17 cellular contexts compared by ENCODE assay signal in genomic region chr4:6859543-6859942, GRCh38. TPM values are rescaled to one million over a fixed set of nuclear protein-coding genes. Genes with fewer than 3 reads are reported as not detected.
DNase-seq lines count a peak whose midpoint lies in the region; ATAC-seq and TF ChIP-seq lines count a peak whose summit lies in the region.
"Had no signal": no experiment of that assay in that cellular context is flagged by ENCODE, and none has a peak within 500 bp of the region (broad histone marks: within the 10 kb centered on the region; RNA-seq: fewer than 3 reads in every experiment).

No MANE protein-coding gene starts in this region.

- H3K27ac ChIP-seq in right atrium auricular region (peak overlapping the region; percentile 40 to 62), gastrocnemius medialis (peak overlapping the region; percentile 87 to 93 (median 90))
- H3K27ac ChIP-seq in effector memory CD4-positive, alpha-beta T cell (ENCODE audit: insufficient read depth, low read length, poor library complexity, severe bottlenecking), result no peak overlapping the region
- H3K27ac ChIP-seq: 22Rv1; BLaER1 treated with 17β-estradiol and CSF1 and Interleukin-3, amounts not matched to agents 10 nM and 100 nM; RWPE1 had no signal

- H3K36me3 Mint-ChIP-seq in activated T-cell treated with anti-CD3 and anti-CD28 coated beads, Interleukin-2, amount 50 U/mL, for 24 hours (ENCODE audit: low read depth), result peaks cover 76% of the 10 kb centered on the region

- H3K9ac ChIP-seq in adipocyte (ENCODE audit: low read length), result peak overlapping the region; percentile 33
- H3K9ac ChIP-seq: BLaER1 treated with 17β-estradiol and CSF1 and Interleukin-3, amounts not matched to agents 10 nM and 100 nM had no signal

- H3K36me3 ChIP-seq in adipocyte (ENCODE audit: control insufficient read depth, insufficient read depth, low read length, severe bottlenecking), result peaks cover 62% of the 10 kb centered on the region
- H3K36me3 ChIP-seq in right atrium auricular region, result peaks cover 54% of the 10 kb centered on the region
- H3K36me3 ChIP-seq in gastrocnemius medialis, result peaks cover 0 to 50% of the 10 kb centered on the region in 2 donors
- peaks cover 50% of the 10 kb centered on the region for H3K36me3 ChIP-seq in effector memory CD4-positive, alpha-beta T cell (ENCODE audit: control insufficient read depth, insufficient read depth, low read length)

- H3K27me3 ChIP-seq in adipocyte (replicated peaks; ENCODE audit: control insufficient read depth, insufficient read depth, low read length) (no peaks in the 10 kb centered on the region), right atrium auricular region (no peaks in the 10 kb centered on the region), gastrocnemius medialis (no peaks in the 10 kb centered on the region)
- H3K27me3 ChIP-seq in effector memory CD4-positive, alpha-beta T cell (replicated peaks; ENCODE audit: control insufficient read depth, insufficient read depth, low read length, poor library complexity, severe bottlenecking), result no peaks in the 10 kb centered on the region
- H3K27me3 ChIP-seq: BLaER1 treated with 17β-estradiol and CSF1 and Interleukin-3, amounts not matched to agents 10 nM and 100 nM had no signal

- no peak for TF ChIP-seq POLR2A in gastrocnemius medialis (IDR thresholded peaks at IDR 0.05)

- H3K4me3 ChIP-seq in adipocyte (ENCODE audit: low read length), result no peak overlapping the region
- no peak overlapping the region for H3K4me3 ChIP-seq in right atrium auricular region
- no peak overlapping the region for H3K4me3 ChIP-seq in gastrocnemius medialis
- H3K4me3 ChIP-seq in effector memory CD4-positive, alpha-beta T cell (ENCODE audit: insufficient read depth, low read depth, low read length, poor library complexity, severe bottlenecking), result no peak overlapping the region
- H3K4me3 ChIP-seq: BLaER1 treated with 17β-estradiol and CSF1 and Interleukin-3, amounts not matched to agents 10 nM and 100 nM had no signal

- no peaks in the 10 kb centered on the region for H3K9me3 Mint-ChIP-seq in activated T-cell treated with anti-CD3 and anti-CD28 coated beads, Interleukin-2, amount 50 U/mL, for 24 hours

- peaks cover 40% of the 10 kb centered on the region for H3K4me1 ChIP-seq in adipocyte (ENCODE audit: control insufficient read depth, insufficient read depth, low read length)
- H3K4me1 ChIP-seq in right atrium auricular region, result peaks cover 0 to 34% of the 10 kb centered on the region in 2 donors
- H3K4me1 ChIP-seq in gastrocnemius medialis, result peaks cover 50 to 52% of the 10 kb centered on the region in 2 donors
- peaks cover 4% of the 10 kb centered on the region for H3K4me1 ChIP-seq in effector memory CD4-positive, alpha-beta T cell (ENCODE audit: control insufficient read depth, insufficient read depth, low read length, poor library complexity, severe bottlenecking)

- TF ChIP-seq CTCF in right atrium auricular region (IDR thresholded peaks at IDR 0.05) (no peak), gastrocnemius medialis (IDR thresholded peaks at IDR 0.05 in 4 of 5, conservative IDR thresholded peaks at IDR 0.05 in 1 of 5) (no peak)

- H3K9me3 ChIP-seq in adipocyte (ENCODE audit: control insufficient read depth, low read length) (no peaks in the 10 kb centered on the region), right atrium auricular region (no peaks in the 10 kb centered on the region), gastrocnemius medialis (no peaks in the 10 kb centered on the region)
- H3K9me3 ChIP-seq in effector memory CD4-positive, alpha-beta T cell (ENCODE audit: control insufficient read depth, low read length), result no peaks in the 10 kb centered on the region
- H3K9me3 ChIP-seq: BLaER1 treated with 17β-estradiol and CSF1 and Interleukin-3, amounts not matched to agents 10 nM and 100 nM had no signal

- in situ Hi-C loops in gastrocnemius medialis (cut with MboI; ENCODE audit: low sequenced_read_pairs in 4 of 4), result loop anchor here in 1 of 4 donors (10.0 kb wide), 1 partner anchor 75 kb away; the partner anchor contains the start of gene KIAA0232

- intact Hi-C loops in gastrocnemius medialis (cut with DNase I; ENCODE audit: low total_unique reads), result loop anchor here (5.0 kb wide), 1 partner anchor 77 kb away; the partner anchor contains the start of gene KIAA0232

- H3K4me3 Mint-ChIP-seq in activated T-cell treated with anti-CD3 and anti-CD28 coated beads, Interleukin-2, amount 50 U/mL, for 24 hours, result no peak overlapping the region

- peak overlapping the region; percentile 26 for H3K27ac Mint-ChIP-seq in activated T-cell treated with anti-CD3 and anti-CD28 coated beads, Interleukin-2, amount 50 U/mL, for 24 hours

- peaks cover 22% of the 10 kb centered on the region for H3K4me1 Mint-ChIP-seq in activated T-cell treated with anti-CD3 and anti-CD28 coated beads, Interleukin-2, amount 50 U/mL, for 24 hours (ENCODE audit: low read depth)

- ATAC-seq in gastrocnemius medialis, result no peak
- no peak for ATAC-seq in HG03135 (IDR thresholded peaks at IDR 0.05; ENCODE audit: unreplicated experiment)

- no peaks in the 10 kb centered on the region for H3K27me3 Mint-ChIP-seq in activated T-cell treated with anti-CD3 and anti-CD28 coated beads, Interleukin-2, amount 50 U/mL, for 24 hours

- DNase-seq in activated T-cell treated with anti-CD3 and anti-CD28 coated beads, Interleukin-2, amount 50 U/mL, for 24 hours, result no peak
- DNase-seq in activated T-cell treated with anti-CD3 and anti-CD28 coated beads, Interleukin-2, amount 50 U/mL, for 1 hour, result no peak
- DNase-seq in adipocyte (ENCODE audit: low read depth), result no peak
- DNase-seq in right atrium auricular region (ENCODE audit: low spot score), result no peak
- DNase-seq in gastrocnemius medialis, result no peak
- no peak for DNase-seq in effector memory CD4-positive, alpha-beta T cell
- no peak for DNase-seq in A172 (ENCODE audit: low spot score)
- DNase-seq: DMS 273 treated with DMSO at 0.1 percent for 48 hours, MM.1S, NCI-H1105, NCI-H1694 treated with DMSO at 0.1 percent for 48 hours, NCI-H345, NCI-H69 had no signal

RNA-seq across cellular contexts. Expression of gene TBC1D14, which starts 50.1 kb away (rescaled TPM):
- total RNA-seq in right atrium auricular region (10 to 100 TPM; 33.7 to 34.0 TPM), gastrocnemius medialis (10 to 100 TPM; 36.0 to 56.2 (median 41.4) TPM)
- total RNA-seq in A172 (2014; rRNA removed; shearing (Covaris generic)), result 54.7 and 59.1 TPM in 2 replicates
